12 cellular contexts compared by ENCODE assay signal in the genomic region with DNA sequence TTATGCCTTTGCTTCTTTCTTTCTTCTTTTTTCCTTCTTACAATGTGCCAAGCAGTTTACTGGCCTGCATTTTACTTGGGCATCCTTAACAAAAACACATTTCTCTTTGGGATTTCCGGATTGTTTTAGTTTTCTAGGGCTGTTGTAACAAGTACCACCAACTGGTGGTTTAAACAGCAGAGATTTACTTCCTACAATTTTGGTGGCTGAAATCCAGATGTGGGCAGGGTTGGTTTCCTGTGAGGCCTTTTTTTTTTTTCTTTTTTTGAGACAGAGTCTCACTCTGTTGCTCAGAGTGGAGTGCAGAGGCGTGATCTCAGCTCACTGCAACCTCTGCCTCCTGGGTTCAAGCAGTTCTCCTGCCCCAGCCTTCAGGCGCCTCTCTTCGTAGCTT. TPM values are rescaled to one million over a fixed set of nuclear protein-coding genes. Genes with fewer than 3 reads are reported as not detected.
DNase-seq lines count a peak whose midpoint lies in the region; ATAC-seq and TF ChIP-seq lines count a peak whose summit lies in the region.
"Had no signal": no experiment of that assay in that cellular context is flagged by ENCODE, and none has a peak within 500 bp of the region (broad histone marks: within the 10 kb centered on the region; RNA-seq: fewer than 3 reads in every experiment).

No MANE protein-coding gene starts in this region.

- no peaks in the 10 kb centered on the region for H3K9me2 ChIP-seq in GM23338 (ENCODE audit: insufficient read depth)

- peaks cover 27% of the 10 kb centered on the region for H3K36me3 ChIP-seq in CD4-positive, CD25-positive, alpha-beta regulatory T cell (ENCODE audit: control insufficient read depth, insufficient read depth, low read length)
- H3K36me3 ChIP-seq in GM23338 (ENCODE audit: insufficient read depth) = no peaks in the 10 kb centered on the region

- H3K9me3 ChIP-seq in CD4-positive, CD25-positive, alpha-beta regulatory T cell (ENCODE audit: control insufficient read depth in 2 of 2, low read length in 2 of 2) = no peaks in the 10 kb centered on the region

- H3K79me2 ChIP-seq in GM23338 (replicated peaks; ENCODE audit: insufficient read depth) = no peaks in the 10 kb centered on the region

- peaks cover 24% of the 10 kb centered on the region for H3K36me3 Mint-ChIP-seq in CD4-positive, CD25-positive, alpha-beta regulatory T cell
- H3K36me3 Mint-ChIP-seq in neural crest cell (ENCODE audit: low read depth) (peaks cover 15% of the 10 kb centered on the region), WTC11 (peaks cover 6% of the 10 kb centered on the region; the same call in 1 of the 2 replicates), GM23338 (ENCODE audit: low read depth) (peaks cover 2% of the 10 kb centered on the region; the same call in 1 of the 3 replicates)

- H3K27ac ChIP-seq in CD4-positive, CD25-positive, alpha-beta regulatory T cell (ENCODE audit: insufficient read depth, low read length, poor library complexity, severe bottlenecking) = no peak overlapping the region
- H3K27ac ChIP-seq in dorsolateral prefrontal cortex = peak overlapping the region in 43 of 59 donors; percentile 1 to 80 (median 53)
- H3K27ac ChIP-seq in GM23338 (ENCODE audit: low read depth) = no peak overlapping the region

- DNase-seq in CD4-positive, CD25-positive, alpha-beta regulatory T cell = no peak
- peak; percentile 39 for DNase-seq in Jurkat, Clone E6-1 (ENCODE audit: low read depth, low spot score)
- no peak for DNase-seq in dorsolateral prefrontal cortex
- no peak for DNase-seq in neural crest cell (ENCODE audit: low read depth, low spot score)
- DNase-seq in WTC11 (ENCODE audit: low spot score) = no peak
- no peak for DNase-seq in GM23338 (ENCODE audit: low spot score)
- DNase-seq: central memory CD4-positive, alpha-beta T cell; NCI-H524; T-helper 1 cell had no signal

- H3F3A ChIP-seq in GM23338 (replicated peaks; ENCODE audit: low read depth) = no peaks in the 10 kb centered on the region

- H4K20me1 ChIP-seq in GM23338 (replicated peaks; ENCODE audit: insufficient read depth) = no peaks in the 10 kb centered on the region

- H2AFZ ChIP-seq in GM23338 = no peak overlapping the region

- peaks cover 0 to 30% (median 15%) of the 10 kb centered on the region in 4 donors for H3K4me1 Mint-ChIP-seq in CD4-positive, CD25-positive, alpha-beta regulatory T cell
- H3K4me1 Mint-ChIP-seq in neural crest cell = peaks cover 26% of the 10 kb centered on the region
- no peaks in the 10 kb centered on the region for H3K4me1 Mint-ChIP-seq in WTC11
- H3K4me1 Mint-ChIP-seq in GM23338 = 0 out of 3 replicates have a peak, but pooled peaks cover 3% of the 10 kb centered on the region

- intact Hi-C loops in dorsolateral prefrontal cortex (cut with DNase I) = loop anchor here in 1 of 2 donors (10.0 kb wide), 1 partner anchor 1824 kb away; no protein-coding TSS in a partner anchor

- no peak overlapping the region for H3K4me2 ChIP-seq in GM23338

- no peak overlapping the region for H3K4me3 ChIP-seq in CD4-positive, CD25-positive, alpha-beta regulatory T cell (ENCODE audit: low read depth, low read length)
- H3K4me3 ChIP-seq in Jurkat, Clone E6-1 (ENCODE audit: low read length) = no peak overlapping the region
- H3K4me3 ChIP-seq in dorsolateral prefrontal cortex (no peak overlapping the region), GM23338 (no peak overlapping the region)

- POLR2A ChIA-PET in WTC11 (lab: Charles Lee) = no interaction called here

- no peaks in the 10 kb centered on the region for H3K9me3 Mint-ChIP-seq in CD4-positive, CD25-positive, alpha-beta regulatory T cell
- H3K9me3 Mint-ChIP-seq in neural crest cell (no peaks in the 10 kb centered on the region), WTC11 (peaks cover 4% of the 10 kb centered on the region), GM23338 (peaks cover 11% of the 10 kb centered on the region; the same call in 2 of the 3 replicates)
- H3K9me3 Mint-ChIP-seq: IgD-negative memory B cell had no signal

- peak overlapping the region in 2 of 3 donors; percentile 38 to 90 for H3K27ac Mint-ChIP-seq in CD4-positive, CD25-positive, alpha-beta regulatory T cell
- H3K27ac Mint-ChIP-seq in neural crest cell (ENCODE audit: unreplicated experiment) = peak overlapping the region; percentile 57
- no peak overlapping the region for H3K27ac Mint-ChIP-seq in WTC11
- no peak overlapping the region for H3K27ac Mint-ChIP-seq in GM23338
- H3K27ac Mint-ChIP-seq: IgD-negative memory B cell had no signal

- no peak for TF ChIP-seq CTCF in dorsolateral prefrontal cortex (IDR thresholded peaks at IDR 0.05 in 54 of 56, conservative IDR thresholded peaks at IDR 0.05 in 2 of 56; ENCODE audit: low read depth in 1 of 56, partially characterized antibody in 56 of 56)
- no peak for TF ChIP-seq CTCF in neural crest cell (conservative IDR thresholded peaks at IDR 0.05)
- TF ChIP-seq CTCF in WTC11 (IDR thresholded peaks at IDR 0.05) = no peak
- TF ChIP-seq CTCF in GM23338 (conservative IDR thresholded peaks at IDR 0.05; ENCODE audit: low read depth in 2 of 2) = no peak

- no peaks in the 10 kb centered on the region for H3K27me3 ChIP-seq in CD4-positive, CD25-positive, alpha-beta regulatory T cell (ENCODE audit: control insufficient read depth, insufficient read depth, low read length)
- H3K27me3 ChIP-seq in dorsolateral prefrontal cortex (no peaks in the 10 kb centered on the region), GM23338 (ENCODE audit: insufficient read depth) (no peaks in the 10 kb centered on the region)

- no peaks in the 10 kb centered on the region for H3K4me1 ChIP-seq in CD4-positive, CD25-positive, alpha-beta regulatory T cell (ENCODE audit: control insufficient read depth, insufficient read depth, low read length, poor library complexity, severe bottlenecking)
- no peaks in the 10 kb centered on the region for H3K4me1 ChIP-seq in GM23338 (ENCODE audit: insufficient read depth)

- peak overlapping the region in 1 of 4 donors; percentile 43 for H3K4me3 Mint-ChIP-seq in CD4-positive, CD25-positive, alpha-beta regulatory T cell
- H3K4me3 Mint-ChIP-seq in neural crest cell (no peak overlapping the region), WTC11 (no peak overlapping the region), GM23338 (no peak overlapping the region)

- no peaks in the 10 kb centered on the region for H3K27me3 Mint-ChIP-seq in CD4-positive, CD25-positive, alpha-beta regulatory T cell
- H3K27me3 Mint-ChIP-seq in neural crest cell (ENCODE audit: low read depth) (no peaks in the 10 kb centered on the region), WTC11 (ENCODE audit: low read depth) (no peaks in the 10 kb centered on the region), GM23338 (ENCODE audit: insufficient read depth, low read depth, poor library complexity) (peaks cover 12% of the 10 kb centered on the region)
- H3K27me3 Mint-ChIP-seq: IgD-negative memory B cell had no signal

- ATAC-seq in CD4-positive, CD25-positive, alpha-beta regulatory T cell (ENCODE audit: low read depth in 2 of 2) = no peak
- ATAC-seq in WTC11 (no peak), HG02588 (IDR thresholded peaks at IDR 0.05; ENCODE audit: unreplicated experiment) (no peak), GM23338 (no peak), HG03135 (IDR thresholded peaks at IDR 0.05; ENCODE audit: unreplicated experiment) (no peak)

- CTCF ChIA-PET in WTC11 (lab: Charles Lee) = no interaction called here

TF ChIP-seq in WTC11, 78 proteins besides CTCF, POLR2A, EP300 and RAD21:
- TF ChIP-seq ZNF263 (CRISPR knock-in tag; IDR thresholded peaks at IDR 0.05; ENCODE audit: low read depth) (no peak), ZNF423 (CRISPR knock-in tag; IDR thresholded peaks at IDR 0.05) (no peak), JUN (CRISPR knock-in tag; IDR thresholded peaks at IDR 0.05) (no peak)

RNA-seq across cellular contexts. Expression of gene OR4B1, which starts 45.8 kb away (rescaled TPM):
- total RNA-seq in CD4-positive, CD25-positive, alpha-beta regulatory T cell = not detected
- polyA plus RNA-seq in CD4-positive, CD25-positive, alpha-beta regulatory T cell = not detected
- not detected for polyA plus RNA-seq in Jurkat, Clone E6-1 (2012; ENCODE audit: insufficient read depth, insufficient read length)
- total RNA-seq in dorsolateral prefrontal cortex (not detected), neural crest cell (not detected in 2 replicates), WTC11 (2021) (not detected in 3 replicates)
- total RNA-seq in GM23338 (2014; rRNA removed; shearing (Covaris generic)) = not detected in 2 replicates
- polyA plus RNA-seq in GM23338 (2016; fragmentation: Nextera tagmentation; extraction: Ambion mirVana) = not detected in 2 replicates
- polyA plus RNA-seq: IgD-negative memory B cell had no signal

Comparison
In these comparisons a context has a peak if more than half of its experiments do, and no peak if none do; other contexts are left out.
1. H3K27ac ChIP-seq: peak in dorsolateral prefrontal cortex (43 of 59); none in CD4-positive, CD25-positive, alpha-beta regulatory T cell (single experiment) and GM23338 (single experiment).
2. H3K27ac Mint-ChIP-seq: peak in CD4-positive, CD25-positive, alpha-beta regulatory T cell (2 of 3) and neural crest cell (single experiment); none in WTC11 (single experiment) and GM23338 (single experiment).